In genomic region chr22:36229649-36230048, GRCh38 we compare ENCODE assay signal across 12 cellular contexts. TPM values are rescaled to one million over a fixed set of nuclear protein-coding genes. Genes with fewer than 3 reads are reported as not detected.
DNase-seq lines count a peak whose midpoint lies in the region; ATAC-seq, FAIRE-seq and TF ChIP-seq lines count a peak whose summit lies in the region.
"Not testable (repeated sequence)": the region's sequence is repeated elsewhere in the genome, so short reads cannot be mapped to it uniquely, and the experiment has no call there.
"Had no signal": no experiment of that assay in that cellular context is flagged by ENCODE, and none has a peak within 500 bp of the region (broad histone marks: within the 10 kb centered on the region; RNA-seq: fewer than 3 reads in every experiment).

No MANE protein-coding gene starts in this region.

- not testable (repeated sequence) for H3K4me3 ChIP-seq in HepG2 (replicated peaks in 1 of 3; ENCODE audit: insufficient read depth in 1 of 3, low read depth in 2 of 3, low read length in 3 of 3)

- H3K27me3 ChIP-seq in HepG2 (ENCODE audit: control insufficient read depth in 1 of 2, insufficient read depth in 2 of 2, low read length in 2 of 2) = not testable (repeated sequence)

- in situ Hi-C loops in HepG2 (cut with HindIII; ENCODE audit: extremely low pct_ligation_motif_present, low pct_unique_long_range_greater_than_20kb) = loop anchor here (10.0 kb wide), 2 partner anchors 55 to 85 kb away; no protein-coding TSS in a partner anchor

- not testable (repeated sequence) for H3K9me3 Mint-ChIP-seq in activated CD8-positive, alpha-beta memory T cell treated with anti-CD3 and anti-CD28 coated beads, Interleukin-2, amount 10 ng/mL, durations not matched to agents 7 days and 5 days (ENCODE audit: low read depth); activated naive CD4-positive, alpha-beta T cell treated with anti-CD3 and anti-CD28 coated beads, Interleukin-2, amount 50 U/mL, for 72 hours; effector memory CD8-positive, alpha-beta T cell; natural killer cell; type B pancreatic cell

- not testable (repeated sequence) for FAIRE-seq in HepG2 (lab: Jason Lieb, UNC)

- not testable (repeated sequence) for TF ChIP-seq RAD21 in HepG2 (CRISPR knock-in tag; IDR thresholded peaks at IDR 0.05)

- peak; percentile 18 for DNase-seq in activated CD8-positive, alpha-beta memory T cell treated with anti-CD3 and anti-CD28 coated beads, Interleukin-2, amount 10 ng/mL, durations not matched to agents 7 days and 5 days
- not testable (repeated sequence) for DNase-seq in activated naive CD4-positive, alpha-beta T cell treated with anti-CD3 and anti-CD28 coated beads, Interleukin-2, amount 50 U/mL, for 72 hours (ENCODE audit: low spot score in 2 of 2); effector memory CD8-positive, alpha-beta T cell; HepG2 (ENCODE audit: low spot score); natural killer cell; type B pancreatic cell (ENCODE audit: extremely low spot score, unreplicated experiment)

- peaks cover 54% of the 10 kb centered on the region for H3K36me3 Mint-ChIP-seq in activated CD8-positive, alpha-beta memory T cell treated with anti-CD3 and anti-CD28 coated beads, Interleukin-2, amount 10 ng/mL, durations not matched to agents 7 days and 5 days
- peaks cover 23 to 26% of the 10 kb centered on the region in 2 donors for H3K36me3 Mint-ChIP-seq in activated naive CD4-positive, alpha-beta T cell treated with anti-CD3 and anti-CD28 coated beads, Interleukin-2, amount 50 U/mL, for 72 hours
- H3K36me3 Mint-ChIP-seq in effector memory CD8-positive, alpha-beta T cell (ENCODE audit: insufficient read depth) = peaks cover 79% of the 10 kb centered on the region
- H3K36me3 Mint-ChIP-seq in natural killer cell = not testable (repeated sequence)
- H3K36me3 Mint-ChIP-seq in type B pancreatic cell = peaks cover 38% of the 10 kb centered on the region

- not testable (repeated sequence) for H3K79me2 ChIP-seq in HepG2 (ENCODE audit: insufficient read depth, low read length)

- H3K27ac Mint-ChIP-seq in activated CD8-positive, alpha-beta memory T cell treated with anti-CD3 and anti-CD28 coated beads, Interleukin-2, amount 10 ng/mL, durations not matched to agents 7 days and 5 days = not testable (repeated sequence)
- H3K27ac Mint-ChIP-seq in activated naive CD4-positive, alpha-beta T cell treated with anti-CD3 and anti-CD28 coated beads, Interleukin-2, amount 50 U/mL, for 72 hours = peak overlapping the region; percentile 3 to 25
- peak overlapping the region; percentile 74 to 80 for H3K27ac Mint-ChIP-seq in effector memory CD8-positive, alpha-beta T cell
- H3K27ac Mint-ChIP-seq in natural killer cell = peak overlapping the region; percentile 61 to 72
- peak overlapping the region; percentile 56 for H3K27ac Mint-ChIP-seq in type B pancreatic cell

- TF ChIP-seq POLR2A in HepG2 (IDR thresholded peaks at IDR 0.05; ENCODE audit: insufficient read depth in 1 of 2, low read depth in 2 of 2, low read length in 2 of 2) = not testable (repeated sequence)

- not testable (repeated sequence) for H4K20me1 ChIP-seq in HepG2 (ENCODE audit: insufficient read depth, low read length)

- intact Hi-C loops in HepG2 (cut with micrococcal nuclease; ENCODE audit: unreplicated experiment); natural killer cell (cut with micrococcal nuclease): not testable (repeated sequence)

- peaks cover 14 to 41% of the 10 kb centered on the region in 2 experiments; a peak in 4 of 5 replicates for H3K36me3 ChIP-seq in HepG2 (replicated peaks in 1 of 2; ENCODE audit: control insufficient read depth in 1 of 2, insufficient read depth in 2 of 2, low read length in 2 of 2)

- TF ChIP-seq EP300 in HepG2 (IDR thresholded peaks at IDR 0.05; ENCODE audit: low read depth in 2 of 2, low read length in 2 of 2); HepG2 (CRISPR knock-in tag; IDR thresholded peaks at IDR 0.05; ENCODE audit: borderline replicate concordance): not testable (repeated sequence)

- H2AFZ ChIP-seq in HepG2 (ENCODE audit: low read length) = not testable (repeated sequence)

- CTCF ChIA-PET in activated CD8-positive, alpha-beta memory T cell treated with anti-CD3 and anti-CD28 coated beads, Interleukin-2, amount 10 ng/mL, durations not matched to agents 7 days and 5 days (lab: Charles Lee); HepG2 (lab: Yijun Ruan, JAX; ENCODE audit: low intra/inter-chr PET ratio, low total read pairs): not testable (repeated sequence)

- not testable (repeated sequence) for H3K9me3 ChIP-seq in HepG2 (ENCODE audit: low read length)

- H3K4me2 ChIP-seq in HepG2 (ENCODE audit: low read depth, low read length) = not testable (repeated sequence)

- TF ChIP-seq CTCF in HepG2 (CRISPR knock-in tag; IDR thresholded peaks at IDR 0.05); natural killer cell (IDR thresholded peaks at IDR 0.05); type B pancreatic cell (conservative IDR thresholded peaks at IDR 0.05): not testable (repeated sequence)

- H3K4me3 Mint-ChIP-seq in activated CD8-positive, alpha-beta memory T cell treated with anti-CD3 and anti-CD28 coated beads, Interleukin-2, amount 10 ng/mL, durations not matched to agents 7 days and 5 days; effector memory CD8-positive, alpha-beta T cell; natural killer cell: not testable (repeated sequence)
- peak overlapping the region; percentile 50 for H3K4me3 Mint-ChIP-seq in type B pancreatic cell

- BruUV-seq in HepG2 (replicated peaks; lab: Mats Ljungman, UMichigan) = not testable (repeated sequence)

- 0 out of 2 replicates have a peak overlapping the region, but pooled peaks have one; percentile 15 for H3K9ac ChIP-seq in HepG2 (ENCODE audit: insufficient read depth, low read depth, low read length)

- 100% methylated on average over 3 of the region's 3 CpGs for WGBS in HepG2 (ENCODE audit: low lambda C conversion rate)

- peaks cover 37% of the 10 kb centered on the region for H3K4me1 Mint-ChIP-seq in activated CD8-positive, alpha-beta memory T cell treated with anti-CD3 and anti-CD28 coated beads, Interleukin-2, amount 10 ng/mL, durations not matched to agents 7 days and 5 days
- H3K4me1 Mint-ChIP-seq in effector memory CD8-positive, alpha-beta T cell (ENCODE audit: low read depth in 2 of 2) = peaks cover 9 to 22% of the 10 kb centered on the region in 2 donors
- H3K4me1 Mint-ChIP-seq in natural killer cell = peaks cover 29 to 34% of the 10 kb centered on the region in 2 donors
- H3K4me1 Mint-ChIP-seq in type B pancreatic cell (ENCODE audit: unreplicated experiment) = peaks cover 28% of the 10 kb centered on the region

- peaks cover 73% of the 10 kb centered on the region for H3K4me1 ChIP-seq in HepG2 (ENCODE audit: insufficient read depth, low read length)

- not testable (repeated sequence) for H3K27me3 Mint-ChIP-seq in activated CD8-positive, alpha-beta memory T cell treated with anti-CD3 and anti-CD28 coated beads, Interleukin-2, amount 10 ng/mL, durations not matched to agents 7 days and 5 days; effector memory CD8-positive, alpha-beta T cell; natural killer cell (ENCODE audit: low read depth in 2 of 2); type B pancreatic cell

- peak overlapping the region; percentile 59 for H3K27ac ChIP-seq in HepG2 (ENCODE audit: extremely low read length, insufficient read depth, low read length)

- POLR2A ChIA-PET in HepG2 (lab: Yijun Ruan, JAX) = not testable (repeated sequence)

- ATAC-seq in activated CD8-positive, alpha-beta memory T cell treated with anti-CD3 and anti-CD28 coated beads, Interleukin-2, amount 10 ng/mL, durations not matched to agents 7 days and 5 days; activated naive CD4-positive, alpha-beta T cell treated with anti-CD3 and anti-CD28 coated beads, Interleukin-2, amount 50 U/mL, for 72 hours; effector memory CD8-positive, alpha-beta T cell (replicated peaks); HepG2; natural killer cell: not testable (repeated sequence)

RNA-seq across cellular contexts. Expression of gene APOL2, which starts 9.7 kb away (rescaled TPM):
- 10 to 100 TPM; 82.6 to 86.4 TPM for total RNA-seq in activated CD8-positive, alpha-beta memory T cell treated with anti-CD3 and anti-CD28 coated beads, Interleukin-2, amount 10 ng/mL, durations not matched to agents 7 days and 5 days
- total RNA-seq in activated naive CD4-positive, alpha-beta T cell treated with anti-CD3 and anti-CD28 coated beads, Interleukin-2, amount 50 U/mL, for 72 hours = 10 to 100 TPM; 51.3 to 68.6 TPM
- total RNA-seq in HepG2 (2016; rRNA removed; fragmentation: Illumina TruSeq; extraction: Trizol) (28.7 and 34.3 TPM in 2 replicates), natural killer cell (100 to 1,000 TPM in 1 of 3 donors, 10 to 100 TPM in 2; 51.7 to 112 (median 67.2) TPM), type B pancreatic cell (ENCODE audit: low replicate concordance) (23.7 and 30.4 TPM in 2 replicates)
- 2.5 and 3.6 TPM in 2 replicates for total RNA-seq in HepG2 (2016; cell fraction: cytosol; rRNA removed; fragmentation: Illumina TruSeq; extraction: Trizol; ENCODE audit: low read depth)
- total RNA-seq in HepG2 (2016; cell fraction: insoluble cytoplasmic fraction; rRNA removed; fragmentation: Illumina TruSeq; extraction: Trizol) = 27.0 and 29.3 TPM in 2 replicates
- total RNA-seq in HepG2 (2016; cell fraction: membrane; rRNA removed; fragmentation: Illumina TruSeq; extraction: Trizol) = 8.2 and 9.0 TPM in 2 replicates
- 16.8 and 21.4 TPM in 2 replicates for total RNA-seq in HepG2 (2016; cell fraction: nucleus; rRNA removed; fragmentation: Illumina TruSeq; extraction: Trizol)
- polyA plus RNA-seq in HepG2 (2011; rRNA removed) = 51.2 and 94.4 TPM in 2 replicates
- polyA plus RNA-seq in HepG2 (2011; cell fraction: cytosol; rRNA removed) = 53.4 and 72.6 TPM in 2 replicates
- polyA plus RNA-seq in HepG2 (2011; cell fraction: nucleus; rRNA removed) = 195 and 245 TPM in 2 replicates
- polyA plus RNA-seq in HepG2 (2012) = 58.3 and 88.7 TPM in 2 replicates
- 1.8 TPM in 2 replicates for polyA plus RNA-seq in HepG2 (2016; cell fraction: cytosol; fragmentation: Illumina TruSeq; extraction: Trizol; ENCODE audit: low read depth)
- polyA plus RNA-seq in HepG2 (2016; cell fraction: insoluble cytoplasmic fraction; fragmentation: Illumina TruSeq; extraction: Trizol; ENCODE audit: low read depth) = 20.2 and 26.3 TPM in 2 replicates
- 4.4 and 5.1 TPM in 2 replicates for polyA plus RNA-seq in HepG2 (2016; cell fraction: membrane; fragmentation: Illumina TruSeq; extraction: Trizol; ENCODE audit: low read depth)
- polyA plus RNA-seq in HepG2 (2016; cell fraction: nucleus; fragmentation: Illumina TruSeq; extraction: Trizol; ENCODE audit: insufficient read depth, low read depth) = 31.6 and 34.2 TPM in 2 replicates
- 34.5 and 120 TPM in 2 replicates for polyA minus RNA-seq in HepG2 (2011; rRNA and poly(A)+ RNA removed; ENCODE audit: low replicate concordance)
- 39.4 and 67.2 TPM in 2 replicates for polyA minus RNA-seq in HepG2 (2011; cell fraction: cytosol; rRNA and poly(A)+ RNA removed)
- polyA minus RNA-seq in HepG2 (2011; cell fraction: nucleus; rRNA and poly(A)+ RNA removed) = 44.7 and 77.3 TPM in 2 replicates

RNA-seq across cellular contexts. Expression of gene APOL1, which starts 23.3 kb away (rescaled TPM):
- total RNA-seq in activated CD8-positive, alpha-beta memory T cell treated with anti-CD3 and anti-CD28 coated beads, Interleukin-2, amount 10 ng/mL, durations not matched to agents 7 days and 5 days = 10 to 100 TPM; 55.6 to 61.6 TPM
- 10 to 100 TPM; 27.2 to 40.5 TPM for total RNA-seq in activated naive CD4-positive, alpha-beta T cell treated with anti-CD3 and anti-CD28 coated beads, Interleukin-2, amount 50 U/mL, for 72 hours
- total RNA-seq in HepG2 (2016; rRNA removed; fragmentation: Illumina TruSeq; extraction: Trizol) (11.2 and 20.3 TPM in 2 replicates), natural killer cell (10 to 100 TPM; 39.5 to 51.2 (median 49.6) TPM), type B pancreatic cell (ENCODE audit: low replicate concordance) (5.4 and 6.8 TPM in 2 replicates)
- 2.3 and 2.8 TPM in 2 replicates for total RNA-seq in HepG2 (2016; cell fraction: cytosol; rRNA removed; fragmentation: Illumina TruSeq; extraction: Trizol; ENCODE audit: low read depth)
- total RNA-seq in HepG2 (2016; cell fraction: insoluble cytoplasmic fraction; rRNA removed; fragmentation: Illumina TruSeq; extraction: Trizol) = 10.1 and 20.9 TPM in 2 replicates
- 3.2 and 3.4 TPM in 2 replicates for total RNA-seq in HepG2 (2016; cell fraction: membrane; rRNA removed; fragmentation: Illumina TruSeq; extraction: Trizol)
- 19.4 and 20.3 TPM in 2 replicates for total RNA-seq in HepG2 (2016; cell fraction: nucleus; rRNA removed; fragmentation: Illumina TruSeq; extraction: Trizol)
- 75.0 and 124 TPM in 2 replicates for polyA plus RNA-seq in HepG2 (2011; rRNA removed)
- 57.2 and 84.6 TPM in 2 replicates for polyA plus RNA-seq in HepG2 (2011; cell fraction: cytosol; rRNA removed)
- polyA plus RNA-seq in HepG2 (2011; cell fraction: nucleus; rRNA removed) = 110 and 144 TPM in 2 replicates
- polyA plus RNA-seq in HepG2 (2012) = 126 and 159 TPM in 2 replicates
- 2.5 and 2.9 TPM in 2 replicates for polyA plus RNA-seq in HepG2 (2016; cell fraction: cytosol; fragmentation: Illumina TruSeq; extraction: Trizol; ENCODE audit: low read depth)
- polyA plus RNA-seq in HepG2 (2016; cell fraction: insoluble cytoplasmic fraction; fragmentation: Illumina TruSeq; extraction: Trizol; ENCODE audit: low read depth) = 12.0 and 13.0 TPM in 2 replicates
- polyA plus RNA-seq in HepG2 (2016; cell fraction: membrane; fragmentation: Illumina TruSeq; extraction: Trizol; ENCODE audit: low read depth) = 3.3 and 3.8 TPM in 2 replicates
- 37.3 and 42.3 TPM in 2 replicates for polyA plus RNA-seq in HepG2 (2016; cell fraction: nucleus; fragmentation: Illumina TruSeq; extraction: Trizol; ENCODE audit: insufficient read depth, low read depth)
- 2.0 and 61.9 TPM in 2 replicates for polyA minus RNA-seq in HepG2 (2011; rRNA and poly(A)+ RNA removed; ENCODE audit: low replicate concordance)
- 61.5 and 88.3 TPM in 2 replicates for polyA minus RNA-seq in HepG2 (2011; cell fraction: cytosol; rRNA and poly(A)+ RNA removed)
- 34.2 and 54.7 TPM in 2 replicates for polyA minus RNA-seq in HepG2 (2011; cell fraction: nucleus; rRNA and poly(A)+ RNA removed)
- total RNA-seq: G401, GM23338, H9 had no signal

RNA-seq across cellular contexts. Expression of gene APOL4, which starts 28.0 kb away (rescaled TPM):
- total RNA-seq in activated CD8-positive, alpha-beta memory T cell treated with anti-CD3 and anti-CD28 coated beads, Interleukin-2, amount 10 ng/mL, durations not matched to agents 7 days and 5 days = 10 to 100 TPM; 17.0 to 22.6 TPM
- under 1 TPM; 0.14 to 0.18 TPM for total RNA-seq in activated naive CD4-positive, alpha-beta T cell treated with anti-CD3 and anti-CD28 coated beads, Interleukin-2, amount 50 U/mL, for 72 hours
- total RNA-seq in HepG2 (2016; rRNA removed; fragmentation: Illumina TruSeq; extraction: Trizol) (0.45 and 0.77 TPM in 2 replicates), natural killer cell (under 1 TPM in 1 of 3 donors, not detected in 2; 0.70 TPM), type B pancreatic cell (ENCODE audit: low replicate concordance) (0.67 and 1.4 TPM in 2 replicates)
- total RNA-seq in HepG2 (2016; cell fraction: cytosol; rRNA removed; fragmentation: Illumina TruSeq; extraction: Trizol; ENCODE audit: low read depth) = not detected in 2 replicates
- 0.54 and 0.76 TPM in 2 replicates for total RNA-seq in HepG2 (2016; cell fraction: insoluble cytoplasmic fraction; rRNA removed; fragmentation: Illumina TruSeq; extraction: Trizol)
- 0.15 and 0.45 TPM in 2 replicates for total RNA-seq in HepG2 (2016; cell fraction: membrane; rRNA removed; fragmentation: Illumina TruSeq; extraction: Trizol)
- total RNA-seq in HepG2 (2016; cell fraction: nucleus; rRNA removed; fragmentation: Illumina TruSeq; extraction: Trizol) = 0.78 and 0.91 TPM in 2 replicates
- 2.8 and 4.9 TPM in 2 replicates for polyA plus RNA-seq in HepG2 (2011; rRNA removed)
- polyA plus RNA-seq in HepG2 (2011; cell fraction: cytosol; rRNA removed) = 1.8 and 3.0 TPM in 2 replicates
- polyA plus RNA-seq in HepG2 (2011; cell fraction: nucleus; rRNA removed) = 5.6 and 9.1 TPM in 2 replicates
- 3.2 and 7.5 TPM in 2 replicates for polyA plus RNA-seq in HepG2 (2012)
- 0.06 and 0.10 TPM in 2 replicates for polyA plus RNA-seq in HepG2 (2016; cell fraction: cytosol; fragmentation: Illumina TruSeq; extraction: Trizol; ENCODE audit: low read depth)
- 0.57 and 0.62 TPM in 2 replicates for polyA plus RNA-seq in HepG2 (2016; cell fraction: insoluble cytoplasmic fraction; fragmentation: Illumina TruSeq; extraction: Trizol; ENCODE audit: low read depth)
- 0.11 and 0.16 TPM in 2 replicates for polyA plus RNA-seq in HepG2 (2016; cell fraction: membrane; fragmentation: Illumina TruSeq; extraction: Trizol; ENCODE audit: low read depth)
- 0.96 and 1.2 TPM in 2 replicates for polyA plus RNA-seq in HepG2 (2016; cell fraction: nucleus; fragmentation: Illumina TruSeq; extraction: Trizol; ENCODE audit: insufficient read depth, low read depth)
- polyA minus RNA-seq in HepG2 (2011; rRNA and poly(A)+ RNA removed; ENCODE audit: low replicate concordance) = 1.5 TPM in 1 of 2 replicates, not detected in the other
- 0.70 and 1.5 TPM in 2 replicates for polyA minus RNA-seq in HepG2 (2011; cell fraction: cytosol; rRNA and poly(A)+ RNA removed)
- 0.90 and 2.7 TPM in 2 replicates for polyA minus RNA-seq in HepG2 (2011; cell fraction: nucleus; rRNA and poly(A)+ RNA removed)
- total RNA-seq: A172; CD4-positive, alpha-beta memory T cell; Daoy; G401; GM23338; H9 had no signal
- polyA plus RNA-seq: CD4-positive, alpha-beta memory T cell; GM23338 had no signal
